ENCODE assay signal across 8 cellular contexts in genomic region chr10:87093461-87094372, GRCh38. TPM values are rescaled to one million over a fixed set of nuclear protein-coding genes. Genes with fewer than 3 reads are reported as not detected.
DNase-seq lines count a peak whose midpoint lies in the region; ATAC-seq lines count a peak whose summit lies in the region.

No MANE protein-coding gene starts in this region.

- ATAC-seq in GM19452 (IDR thresholded peaks at IDR 0.05; ENCODE audit: unreplicated experiment): peak; percentile 23
- ATAC-seq in HG03571 (IDR thresholded peaks at IDR 0.05; ENCODE audit: unreplicated experiment): peak; percentile 24
- peak; percentile 36 for ATAC-seq in aorta (ENCODE audit: low FRiP score)

- DNase-seq in COLO829 (ENCODE audit: low spot score) (peak; percentile 6), anterior cingulate cortex (lab: John Stamatoyannopoulos, UW) (peak in 41 of 58 donors; percentile 8 to 62 (median 28)), hepatic stellate cell (ENCODE audit: low spot score) (peak; percentile 33), retina (peak; percentile 72), aorta (peak; percentile 78 to 90)

- H3K4me3 ChIP-seq in aorta (ENCODE audit: low read length in 2 of 2): peak overlapping the region; percentile 72 to 88

- no peaks in the 10 kb centered on the region for H3K27me3 Mint-ChIP-seq in T-helper 1 cell treated with Interleukin-12 subunit alpha and Interleukin-12 subunit beta and Interleukin-4 antibody, amounts not matched to agents 30 μg/mL and 1 μg/mL, for 36 hours (ENCODE audit: low read depth)

- 0 to 1% methylated on average over 37 to 41 of the region's 41 CpGs for WGBS in aorta, 2 donors

- H3K27me3 ChIP-seq in aorta (ENCODE audit: control insufficient read depth in 1 of 2, insufficient read depth in 2 of 2, low read length in 1 of 2): no peaks in the 10 kb centered on the region

- peaks cover 47% of the 10 kb centered on the region for H3K4me1 Mint-ChIP-seq in T-helper 1 cell treated with Interleukin-12 subunit alpha and Interleukin-12 subunit beta and Interleukin-4 antibody, amounts not matched to agents 30 μg/mL and 1 μg/mL, for 36 hours (ENCODE audit: low read depth)

- H3K27ac ChIP-seq in aorta (ENCODE audit: low read depth in 1 of 2, low read length in 2 of 2): peak overlapping the region; percentile 2 to 91

- peaks cover 0 to 1% of the 10 kb centered on the region in 2 donors for H3K4me1 ChIP-seq in aorta (ENCODE audit: control insufficient read depth in 1 of 2, insufficient read depth in 2 of 2, low read length in 2 of 2)

- no peaks in the 10 kb centered on the region for H3K9me3 ChIP-seq in aorta (ENCODE audit: control insufficient read depth, low read length)

- H3K27ac Mint-ChIP-seq in T-helper 1 cell treated with Interleukin-12 subunit alpha and Interleukin-12 subunit beta and Interleukin-4 antibody, amounts not matched to agents 30 μg/mL and 1 μg/mL, for 36 hours: peak overlapping the region; percentile 96

- intact Hi-C loops in aorta (cut with DNase I): loop anchor here in 1 of 2 donors (2.0 kb wide), 1 partner anchor 123 kb away; no protein-coding TSS in a partner anchor

- H3K9me3 Mint-ChIP-seq in T-helper 1 cell treated with Interleukin-12 subunit alpha and Interleukin-12 subunit beta and Interleukin-4 antibody, amounts not matched to agents 30 μg/mL and 1 μg/mL, for 36 hours: no peaks in the 10 kb centered on the region

- peak overlapping the region; percentile 92 for H3K4me3 Mint-ChIP-seq in T-helper 1 cell treated with Interleukin-12 subunit alpha and Interleukin-12 subunit beta and Interleukin-4 antibody, amounts not matched to agents 30 μg/mL and 1 μg/mL, for 36 hours

- H3K36me3 Mint-ChIP-seq in T-helper 1 cell treated with Interleukin-12 subunit alpha and Interleukin-12 subunit beta and Interleukin-4 antibody, amounts not matched to agents 30 μg/mL and 1 μg/mL, for 36 hours (ENCODE audit: low read depth): peaks cover 29% of the 10 kb centered on the region

- no peaks in the 10 kb centered on the region for H3K36me3 ChIP-seq in aorta (ENCODE audit: control insufficient read depth in 1 of 2, insufficient read depth in 2 of 2, low read length in 1 of 2)

RNA-seq across cellular contexts. Expression of gene GLUD1, which starts 0.9 kb away (rescaled TPM):
- 100 to 1,000 TPM; 107 to 118 TPM for total RNA-seq in aorta
- polyA plus RNA-seq in aorta: 10 to 100 TPM; 71.7 to 80.9 TPM

RNA-seq across cellular contexts. Expression of gene SHLD2, which starts 1.3 kb away (rescaled TPM):
- 10 to 100 TPM; 18.7 to 24.2 TPM for total RNA-seq in aorta
- polyA plus RNA-seq in aorta: 10 to 100 TPM; 15.6 to 24.5 TPM

Comparison
In these comparisons a context has a peak if more than half of its experiments do, and no peak if none do; other contexts are left out.
1. Peak in every context shown above with its lines: DNase-seq, ATAC-seq, H3K4me3 ChIP-seq and H3K27ac ChIP-seq.
2. DNase-seq: peak in every context shown above with its lines; median percentile 84 in aorta; 72 in retina; 33 in hepatic stellate cell; 28 in anterior cingulate cortex; 6 in COLO829.